Comparison of ENCODE assay signal across 20 cellular contexts in genomic region chr14:104184506-104184905, GRCh38. TPM values are rescaled to one million over a fixed set of nuclear protein-coding genes. Genes with fewer than 3 reads are reported as not detected.
DNase-seq lines count a peak whose midpoint lies in the region; ATAC-seq and TF ChIP-seq lines count a peak whose summit lies in the region.
"Had no signal": no experiment of that assay in that cellular context is flagged by ENCODE, and none has a peak within 500 bp of the region (broad histone marks: within the 10 kb centered on the region; RNA-seq: fewer than 3 reads in every experiment).

No MANE protein-coding gene starts in this region.

- intact Hi-C loops in PC-3 (cut with micrococcal nuclease): no loop called here

- in situ Hi-C loops in G401 (cut with HindIII; ENCODE audit: low sequenced_read_pairs): no loop called here

- no peak overlapping the region for H2BK5ac ChIP-seq in mesendoderm (ENCODE audit: low read length)

- H3K18ac ChIP-seq in mesendoderm (ENCODE audit: low read length): no peak overlapping the region

- no peak overlapping the region for H3K4me3 ChIP-seq in BE2C (ENCODE audit: low read depth, low read length)
- no peak overlapping the region for H3K4me3 ChIP-seq in PC-3 (ENCODE audit: low read length)
- no peak overlapping the region for H3K4me3 ChIP-seq in endodermal cell (ENCODE audit: low read length)
- H3K4me3 ChIP-seq in mesendoderm (ENCODE audit: low read length): no peak overlapping the region
- H3K4me3 ChIP-seq: GM12878, GM23248 had no signal

- CTCF ChIA-PET in PC-3 (lab: Charles Lee): no interaction called here

- no TSS peak for BruUV-seq in PC-3 (replicated peaks; lab: Mats Ljungman, UMichigan)

- no peak overlapping the region for H2BK120ac ChIP-seq in mesendoderm (ENCODE audit: low read depth, low read length)

- 79 to 89% methylated on average over 5 to 12 of the region's 12 CpGs for WGBS in endodermal cell (ENCODE audit: insufficient coverage in 1 of 2, insufficient read length in 1 of 2), 2 experiments
- no CpG with 5 or more reads among the region's 12 CpGs for WGBS in mesendoderm (ENCODE audit: extremely low coverage, insufficient coverage, low lambda C conversion rate)

- H3K27me3 ChIP-seq in BE2C: no peaks in the 10 kb centered on the region
- H3K27me3 ChIP-seq in PC-3 (ENCODE audit: low read length): peaks cover 2% of the 10 kb centered on the region
- no peaks in the 10 kb centered on the region for H3K27me3 ChIP-seq in endodermal cell (ENCODE audit: control insufficient read depth, insufficient read depth, low read length, poor library complexity, severe bottlenecking)
- H3K27me3 ChIP-seq in mesendoderm (ENCODE audit: insufficient read depth, low read length, poor library complexity): no peaks in the 10 kb centered on the region

- H3K4me2 ChIP-seq in PC-3 (ENCODE audit: low read length) (no peak overlapping the region), mesendoderm (ENCODE audit: low read length) (no peak overlapping the region)
- H3K4me2 ChIP-seq: KMS-11 had no signal

- no peaks in the 10 kb centered on the region for H3K36me3 Mint-ChIP-seq in endodermal cell (ENCODE audit: low read depth)
- H3K36me3 Mint-ChIP-seq: activated CD8-positive, alpha-beta memory T cell treated with anti-CD3 and anti-CD28 coated beads, Interleukin-2, amount 10 ng/mL, durations not matched to agents 7 days and 5 days; activated naive CD8-positive, alpha-beta T cell treated with anti-CD3 and anti-CD28 coated beads, Interleukin-2, amount 10 ng/mL, durations not matched to agents 7 days and 5 days; naive thymus-derived CD4-positive, alpha-beta T cell had no signal

- H3K9me3 ChIP-seq in BE2C (no peaks in the 10 kb centered on the region), PC-3 (ENCODE audit: low read length) (no peaks in the 10 kb centered on the region), endodermal cell (ENCODE audit: control insufficient read depth, low read length) (no peaks in the 10 kb centered on the region)

- no peak overlapping the region for H2AK5ac ChIP-seq in mesendoderm (ENCODE audit: low read length)

- no peak overlapping the region for H4K8ac ChIP-seq in mesendoderm (ENCODE audit: low read depth, low read length)

- ATAC-seq in PC-3 (peak; percentile 9; the same call in 1 of the 2 replicates), HG03442 (IDR thresholded peaks at IDR 0.05; ENCODE audit: unreplicated experiment) (no peak)
- ATAC-seq: activated CD8-positive, alpha-beta memory T cell treated with anti-CD3 and anti-CD28 coated beads, Interleukin-2, amount 10 ng/mL, durations not matched to agents 7 days and 5 days; effector memory CD8-positive, alpha-beta T cell; GM12878; naive thymus-derived CD4-positive, alpha-beta T cell; sciatic nerve had no signal

- POLR2A ChIA-PET in PC-3 (lab: Charles Lee; ENCODE audit: unreplicated experiment): no interaction called here

- H4K5ac ChIP-seq in mesendoderm (ENCODE audit: low read length): no peak overlapping the region

- no peak overlapping the region for H3K4ac ChIP-seq in mesendoderm (ENCODE audit: low read depth, low read length)

- no peak overlapping the region for H3K23ac ChIP-seq in mesendoderm (ENCODE audit: low read length)

- H2BK15ac ChIP-seq in mesendoderm (replicated peaks; ENCODE audit: low read depth): no peak overlapping the region

- H3K27ac ChIP-seq in PC-3 (ENCODE audit: low read length) (no peak overlapping the region), endodermal cell (ENCODE audit: low read depth, low read length) (no peak overlapping the region), mesendoderm (ENCODE audit: low read depth, low read length) (no peak overlapping the region)
- H3K27ac ChIP-seq: GM23248, KMS-11 had no signal

- TF ChIP-seq CTCF in BE2C (IDR thresholded peaks at IDR 0.05; ENCODE audit: low read depth, low read length) (no peak; the same call in 1 of the 2 replicates), PC-3 (conservative IDR thresholded peaks at IDR 0.05; ENCODE audit: low read depth, low read length) (no peak), endodermal cell (conservative IDR thresholded peaks at IDR 0.05) (no peak)

- no peak overlapping the region for H3K4me3 Mint-ChIP-seq in endodermal cell
- H3K4me3 Mint-ChIP-seq: activated CD8-positive, alpha-beta memory T cell treated with anti-CD3 and anti-CD28 coated beads, Interleukin-2, amount 10 ng/mL, durations not matched to agents 7 days and 5 days; activated naive CD8-positive, alpha-beta T cell treated with anti-CD3 and anti-CD28 coated beads, Interleukin-2, amount 10 ng/mL, durations not matched to agents 7 days and 5 days; effector memory CD8-positive, alpha-beta T cell; naive thymus-derived CD4-positive, alpha-beta T cell had no signal

- H3K79me1 ChIP-seq in mesendoderm (ENCODE audit: low read length): no peaks in the 10 kb centered on the region

- peak overlapping the region; percentile 30 for H3K27ac Mint-ChIP-seq in endodermal cell
- H3K27ac Mint-ChIP-seq: activated CD8-positive, alpha-beta memory T cell treated with anti-CD3 and anti-CD28 coated beads, Interleukin-2, amount 10 ng/mL, durations not matched to agents 7 days and 5 days; activated naive CD8-positive, alpha-beta T cell treated with anti-CD3 and anti-CD28 coated beads, Interleukin-2, amount 10 ng/mL, durations not matched to agents 7 days and 5 days; effector memory CD8-positive, alpha-beta T cell; naive thymus-derived CD4-positive, alpha-beta T cell had no signal

- no peaks in the 10 kb centered on the region for H3K9me2 ChIP-seq in PC-3 (replicated peaks; ENCODE audit: low read length)

- H3K79me2 ChIP-seq in PC-3 (ENCODE audit: low read length) (no peaks in the 10 kb centered on the region), mesendoderm (ENCODE audit: control insufficient read depth, insufficient read depth, low read length) (no peaks in the 10 kb centered on the region)

- DNase-seq in BE2C: peak; percentile 54
- DNase-seq in PC-3: no peak
- DNase-seq in endodermal cell: peak; percentile 67
- DNase-seq in mesendoderm: peak; percentile 30
- no peak for DNase-seq in NCI-H345 (lab: John Stamatoyannopoulos, UW)
- DNase-seq in G401 (ENCODE audit: low spot score): no peak
- DNase-seq in NCI-H526 (lab: John Stamatoyannopoulos, UW): no peak
- DNase-seq: activated CD4-positive, alpha-beta T cell treated with anti-CD3 and anti-CD28 coated beads for 48 hours; activated CD8-positive, alpha-beta memory T cell treated with anti-CD3 and anti-CD28 coated beads, Interleukin-2, amount 10 ng/mL, durations not matched to agents 7 days and 5 days; activated naive CD8-positive, alpha-beta T cell treated with anti-CD3 and anti-CD28 coated beads, Interleukin-2, amount 10 ng/mL, durations not matched to agents 7 days and 5 days; effector memory CD8-positive, alpha-beta T cell; GM23248; mammary epithelial cell; naive thymus-derived CD4-positive, alpha-beta T cell; NCI-H187 had no signal

- H3K36me3 ChIP-seq in BE2C (peaks cover 30% of the 10 kb centered on the region), PC-3 (ENCODE audit: low read depth, low read length) (no peaks in the 10 kb centered on the region), endodermal cell (ENCODE audit: control insufficient read depth, insufficient read depth, low read length) (no peaks in the 10 kb centered on the region), mesendoderm (ENCODE audit: control insufficient read depth, insufficient read depth, low read length) (no peaks in the 10 kb centered on the region)

- no peak overlapping the region for H3K9ac ChIP-seq in PC-3 (ENCODE audit: low read length)
- H3K9ac ChIP-seq in endodermal cell (ENCODE audit: extremely low read depth, low read length, poor library complexity, severe bottlenecking): no peak overlapping the region
- H3K9ac ChIP-seq in mesendoderm (ENCODE audit: low read length): no peak overlapping the region
- H3K9ac ChIP-seq: GM23248, KMS-11 had no signal

- H2AFZ ChIP-seq in PC-3 (ENCODE audit: low read length): no peak overlapping the region
- H2AFZ ChIP-seq: GM23248 had no signal

- H3K4me1 Mint-ChIP-seq in endodermal cell: no peaks in the 10 kb centered on the region
- H3K4me1 Mint-ChIP-seq: activated CD8-positive, alpha-beta memory T cell treated with anti-CD3 and anti-CD28 coated beads, Interleukin-2, amount 10 ng/mL, durations not matched to agents 7 days and 5 days; activated naive CD8-positive, alpha-beta T cell treated with anti-CD3 and anti-CD28 coated beads, Interleukin-2, amount 10 ng/mL, durations not matched to agents 7 days and 5 days; naive thymus-derived CD4-positive, alpha-beta T cell had no signal

- H3F3A ChIP-seq in PC-3 (ENCODE audit: low read length, unreplicated experiment): no peaks in the 10 kb centered on the region

- no peaks in the 10 kb centered on the region for H3K9me3 Mint-ChIP-seq in endodermal cell
- H3K9me3 Mint-ChIP-seq: activated naive CD8-positive, alpha-beta T cell treated with anti-CD3 and anti-CD28 coated beads, Interleukin-2, amount 10 ng/mL, durations not matched to agents 7 days and 5 days; effector memory CD8-positive, alpha-beta T cell; naive thymus-derived CD4-positive, alpha-beta T cell had no signal

- no peak overlapping the region for H3K56ac ChIP-seq in mesendoderm (ENCODE audit: low read length)

- H3K4me1 ChIP-seq in BE2C (peaks cover 42% of the 10 kb centered on the region), PC-3 (ENCODE audit: insufficient read depth, low read length) (peaks cover 3% of the 10 kb centered on the region; the same call in 1 of the 2 replicates), endodermal cell (ENCODE audit: control insufficient read depth, insufficient read depth, low read length) (no peaks in the 10 kb centered on the region), mesendoderm (ENCODE audit: control insufficient read depth, low read depth, low read length) (no peaks in the 10 kb centered on the region)

- H3K27me3 Mint-ChIP-seq in endodermal cell (ENCODE audit: insufficient read depth): no peaks in the 10 kb centered on the region
- H3K27me3 Mint-ChIP-seq: activated CD8-positive, alpha-beta memory T cell treated with anti-CD3 and anti-CD28 coated beads, Interleukin-2, amount 10 ng/mL, durations not matched to agents 7 days and 5 days; activated naive CD8-positive, alpha-beta T cell treated with anti-CD3 and anti-CD28 coated beads, Interleukin-2, amount 10 ng/mL, durations not matched to agents 7 days and 5 days had no signal

- H4K20me1 ChIP-seq in PC-3 (ENCODE audit: low read length): no peaks in the 10 kb centered on the region

RNA-seq across cellular contexts. Expression of gene KIF26A, which starts 46.1 kb away (rescaled TPM):
- 87.1 TPM for polyA plus RNA-seq in BE2C (2012; ENCODE audit: insufficient read depth, insufficient read length, low read depth)
- total RNA-seq in PC-3 (2014; rRNA removed) (3.1 TPM in 2 replicates), endodermal cell (10 to 100 TPM; 36.7 to 54.8 TPM)
- 9.9 TPM for polyA plus RNA-seq in endodermal cell (2013, experiment 1 of 2)
- polyA plus RNA-seq in endodermal cell (2013, experiment 2 of 2): 8.4 TPM
- polyA plus RNA-seq in mesendoderm (2013, experiment 1 of 2): 6.3 TPM
- 6.3 TPM for polyA plus RNA-seq in mesendoderm (2013, experiment 2 of 2)
- total RNA-seq in G401 (2014; rRNA removed; shearing (Covaris generic)): 19.8 and 21.2 TPM in 2 replicates
- total RNA-seq: GM23248, RPMI7951 had no signal
- polyA plus RNA-seq: GM12878; GM23248; naive thymus-derived CD4-positive, alpha-beta T cell had no signal

Comparison
In these comparisons a context has a peak if more than half of its experiments do, and no peak if none do; other contexts are left out.
1. DNase-seq: peak in BE2C (single experiment), endodermal cell (single experiment) and mesendoderm (single experiment); none in PC-3 (single experiment), NCI-H345 (single experiment), G401 (single experiment) and NCI-H526 (0 of 2).